Comparison of ENCODE assay signal across 9 cellular contexts in genomic region chr12:26123482-26123980, GRCh38. TPM values are rescaled to one million over a fixed set of nuclear protein-coding genes. Genes with fewer than 3 reads are reported as not detected.
DNase-seq lines count a peak whose midpoint lies in the region; ATAC-seq, FAIRE-seq and TF ChIP-seq lines count a peak whose summit lies in the region.
"Had no signal": no experiment of that assay in that cellular context is flagged by ENCODE, and none has a peak within 500 bp of the region (broad histone marks: within the 10 kb centered on the region; RNA-seq: fewer than 3 reads in every experiment).

No MANE protein-coding gene starts in this region.

- peak overlapping the region; percentile 79 for H2AFZ ChIP-seq in GM23248

- 5 to 6% methylated on average over 8 of the region's 8 CpGs for WGBS in GM23248 (ENCODE audit: low coverage in 1 of 2, low lambda C conversion rate in 2 of 2, missing lambda C conversion rate in 2 of 2), 2 experiments

- FAIRE-seq in HTR-8/SVneo (lab: Jason Lieb, UNC) = no peak

- H3K79me2 ChIP-seq in GM23248 (ENCODE audit: insufficient read depth) = no peaks in the 10 kb centered on the region

- no peaks in the 10 kb centered on the region for H3K36me3 ChIP-seq in GM23248 (ENCODE audit: low read depth)
- H3K36me3 ChIP-seq in gastrocnemius medialis = no peaks in the 10 kb centered on the region
- H3K36me3 ChIP-seq: neutrophil had no signal

- no peak for DNase-seq in GM23248
- peak; percentile 50 for DNase-seq in fibroblast of the aortic adventitia (ENCODE audit: low read depth)
- DNase-seq in gastrocnemius medialis = no peak
- DNase-seq in HTR-8/SVneo (ENCODE audit: insufficient read length, low spot score) = no peak
- DNase-seq in AML-193 (lab: John Stamatoyannopoulos, UW) = no peak
- DNase-seq in cortex of kidney (lab: John Stamatoyannopoulos, UW) = no peak
- no peak for DNase-seq in DMS114 treated with DMSO at 0.1 percent for 48 hours (lab: John Stamatoyannopoulos, UW; ENCODE audit: unreplicated experiment)

- no peak for TF ChIP-seq CTCF in VCaP (conservative IDR thresholded peaks at IDR 0.05)
- TF ChIP-seq CTCF in fibroblast of the aortic adventitia (IDR thresholded peaks at IDR 0.05; ENCODE audit: insufficient read depth, low read length) = no peak
- no peak for TF ChIP-seq CTCF in gastrocnemius medialis (IDR thresholded peaks at IDR 0.05 in 4 of 5, conservative IDR thresholded peaks at IDR 0.05 in 1 of 5)

- H3K9me3 ChIP-seq in GM23248 (ENCODE audit: low read depth) (no peaks in the 10 kb centered on the region), gastrocnemius medialis (no peaks in the 10 kb centered on the region)
- H3K9me3 ChIP-seq: neutrophil had no signal

- H4K20me1 ChIP-seq in GM23248 (ENCODE audit: insufficient read depth) = no peaks in the 10 kb centered on the region

- intact Hi-C loops in gastrocnemius medialis (cut with DNase I; ENCODE audit: low total_unique reads) = no loop called here

- H3K27me3 ChIP-seq in GM23248 (replicated peaks; ENCODE audit: insufficient read depth) = no peaks in the 10 kb centered on the region
- no peaks in the 10 kb centered on the region for H3K27me3 ChIP-seq in gastrocnemius medialis

- in situ Hi-C loops in GM23248 (cut with MboI) (no loop called here), gastrocnemius medialis (cut with MboI; ENCODE audit: low sequenced_read_pairs in 4 of 4) (no loop called here)

- no peak for TF ChIP-seq POLR2A in gastrocnemius medialis (IDR thresholded peaks at IDR 0.05)

- peak overlapping the region; percentile 74 for H3K4me3 ChIP-seq in GM23248
- H3K4me3 ChIP-seq in fibroblast of the aortic adventitia (ENCODE audit: low read depth, low read length) = peak overlapping the region; percentile 78
- H3K4me3 ChIP-seq in gastrocnemius medialis = peak overlapping the region; percentile 66 to 89 (median 72)

- H3K4me2 ChIP-seq in GM23248 (ENCODE audit: unreplicated experiment) = peak overlapping the region; percentile 86

- no peaks in the 10 kb centered on the region for H3K9me2 ChIP-seq in GM23248 (ENCODE audit: insufficient read depth)

- peaks cover 30% of the 10 kb centered on the region for H3F3A ChIP-seq in GM23248 (ENCODE audit: insufficient read depth)

- H3K4me1 ChIP-seq in GM23248 (ENCODE audit: insufficient read depth) (peaks cover 25% of the 10 kb centered on the region), gastrocnemius medialis (peaks cover 36 to 39% of the 10 kb centered on the region in 2 donors)

- H3K9ac ChIP-seq in GM23248 = peak overlapping the region; percentile 84

- peak overlapping the region; percentile 84 for H3K27ac ChIP-seq in GM23248
- peak overlapping the region; percentile 95 for H3K27ac ChIP-seq in VCaP
- H3K27ac ChIP-seq in gastrocnemius medialis = peak overlapping the region; percentile 95 to 100 (median 97)
- H3K27ac ChIP-seq: neutrophil had no signal

- ATAC-seq in gastrocnemius medialis = no peak

RNA-seq across cellular contexts. Expression of gene BHLHE41, which starts 1.3 kb away (rescaled TPM):
- total RNA-seq in GM23248 (2014; rRNA removed; shearing (Covaris generic)) = 0.76 and 1.6 TPM in 2 replicates
- 1.3 and 1.7 TPM in 2 replicates for polyA plus RNA-seq in GM23248 (2016; fragmentation: Nextera tagmentation; extraction: Ambion mirVana)
- total RNA-seq in fibroblast of the aortic adventitia (ENCODE audit: low replicate concordance) (2.3 and 9.2 TPM in 2 replicates), gastrocnemius medialis (10 to 100 TPM in 2 of 4 donors, 1 to 10 TPM in 2; 6.4 to 12.1 (median 9.5) TPM)
